Comparison of ENCODE assay signal across 1 cellular context in genomic region chr1:19664453-19665043, GRCh38.
TF ChIP-seq lines count a peak whose summit lies in the region.

TSS of gene HTR6 (plus strand) at chr1:19664875. CDS start at chr1:19665754, 879 bp downstream.

TF ChIP-seq in GM12878, 131 proteins besides CTCF, POLR2A, EP300 and RAD21 (continued from another document):
- no peak for TF ChIP-seq ZNF24 (IDR thresholded peaks at IDR 0.05)
- peak; percentile 29; the same call in 1 of the 2 replicates for TF ChIP-seq NR2F1 (conservative IDR thresholded peaks at IDR 0.05)
- TF ChIP-seq RB1 (IDR thresholded peaks at IDR 0.05; ENCODE audit: borderline replicate concordance) = no peak
- TF ChIP-seq BACH1 (IDR thresholded peaks at IDR 0.05; ENCODE audit: borderline replicate concordance) = no peak
- no peak for TF ChIP-seq ZBTB33 (IDR thresholded peaks at IDR 0.05)
